In the genomic region with DNA sequence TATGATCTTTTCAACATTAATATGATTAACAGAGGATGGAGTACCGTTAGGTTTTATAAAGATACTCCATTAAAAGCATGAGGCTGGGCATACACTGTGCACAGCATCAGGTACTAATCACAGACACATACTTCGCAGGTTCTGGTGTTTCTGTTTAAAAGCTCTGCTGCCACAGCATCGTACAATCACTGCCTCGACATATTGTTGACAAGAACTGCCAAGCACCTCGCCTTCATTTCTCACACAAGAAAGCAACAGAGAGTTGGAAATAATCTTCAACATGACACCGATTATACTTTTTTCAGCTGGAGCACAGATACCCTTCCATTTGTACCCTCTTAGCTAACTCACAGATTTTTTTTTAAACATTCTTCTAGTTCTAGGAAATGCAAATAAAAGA, we compare ENCODE assay signal across 3 cellular contexts.
"Had no signal": no experiment of that assay in that cellular context is flagged by ENCODE, and none has a peak within 500 bp of the region (broad histone marks: within the 10 kb centered on the region; RNA-seq: fewer than 3 reads in every experiment).

No MANE protein-coding gene starts in this region.

- H3K4me3 ChIP-seq: GM12878 had no signal

- DNase-seq: GDM1, GF-D8 had no signal
